8 cellular contexts compared by ENCODE assay signal in genomic region chr14:89720741-89721315, GRCh38.
DNase-seq lines count a peak whose midpoint lies in the region; ATAC-seq and TF ChIP-seq lines count a peak whose summit lies in the region.

No MANE protein-coding gene starts in this region.

- peaks cover 3% of the 10 kb centered on the region for H3K9me3 Mint-ChIP-seq in activated naive CD4-positive, alpha-beta T cell treated with anti-CD3 and anti-CD28 coated beads for 36 hours

- H3K4me3 Mint-ChIP-seq in activated naive CD4-positive, alpha-beta T cell treated with anti-CD3 and anti-CD28 coated beads for 36 hours: peak overlapping the region; percentile 32

- DNase-seq in SIG-M5 treated with dmso at 0.1 percent for 504 hours (lab: John Stamatoyannopoulos, UW; ENCODE audit: unreplicated experiment) (peak; percentile 97), medulla oblongata (ENCODE audit: extremely low spot score) (peak; percentile 86), thoracic aorta (ENCODE audit: low spot score) (no peak), omental fat pad (ENCODE audit: low spot score) (no peak), DMS153 treated with DMSO at 0.1 percent for 48 hours (lab: John Stamatoyannopoulos, UW; ENCODE audit: unreplicated experiment) (no peak)
- peak; percentile 76 for DNase-seq in activated naive CD4-positive, alpha-beta T cell treated with anti-CD3 and anti-CD28 coated beads for 36 hours

- peak; percentile 74 for ATAC-seq in GM18505 (IDR thresholded peaks at IDR 0.05; ENCODE audit: unreplicated experiment)
- peak; percentile 74 for ATAC-seq in HG02885 (IDR thresholded peaks at IDR 0.05; ENCODE audit: poor library complexity, unreplicated experiment)
- no peak for ATAC-seq in thoracic aorta (ENCODE audit: insufficient number of reproducible peaks, low FRiP score, low read depth)
- no peak for ATAC-seq in omental fat pad (ENCODE audit: low FRiP score)

- peaks cover 68% of the 10 kb centered on the region for H3K4me1 Mint-ChIP-seq in activated naive CD4-positive, alpha-beta T cell treated with anti-CD3 and anti-CD28 coated beads for 36 hours (ENCODE audit: low read depth)

- CTCF ChIA-PET in activated naive CD4-positive, alpha-beta T cell treated with anti-CD3 and anti-CD28 coated beads for 36 hours (lab: Charles Lee): interaction anchor here (0.5 to 1.4 kb wide), 9 partner anchors 11 to 528 kb away, joined by 3 to 7 read pairs (median 3); no protein-coding TSS in a partner anchor

- peak overlapping the region; percentile 95 for H3K27ac Mint-ChIP-seq in activated naive CD4-positive, alpha-beta T cell treated with anti-CD3 and anti-CD28 coated beads for 36 hours

- no peak overlapping the region for H3K4me3 ChIP-seq in thoracic aorta

- TF ChIP-seq POLR2A in GM18505 (IDR thresholded peaks at IDR 0.05; ENCODE audit: borderline replicate concordance, extremely low read depth, insufficient read depth, insufficient read length): no peak

- TF ChIP-seq CTCF in thoracic aorta (IDR thresholded peaks at IDR 0.05) (no peak), omental fat pad (IDR thresholded peaks at IDR 0.05) (no peak)

- no peaks in the 10 kb centered on the region for H3K9me3 ChIP-seq in thoracic aorta

- H3K27ac ChIP-seq in thoracic aorta: peak overlapping the region; percentile 15 to 23

- no peaks in the 10 kb centered on the region for H3K27me3 Mint-ChIP-seq in activated naive CD4-positive, alpha-beta T cell treated with anti-CD3 and anti-CD28 coated beads for 36 hours (ENCODE audit: low read depth)

- H3K27me3 ChIP-seq in thoracic aorta (replicated peaks; ENCODE audit: insufficient read depth): no peaks in the 10 kb centered on the region

- no peaks in the 10 kb centered on the region for H3K36me3 Mint-ChIP-seq in activated naive CD4-positive, alpha-beta T cell treated with anti-CD3 and anti-CD28 coated beads for 36 hours (ENCODE audit: low read depth)

- H3K4me1 ChIP-seq in thoracic aorta (ENCODE audit: control insufficient read depth in 1 of 2, low read depth in 2 of 2): peaks cover 9 to 13% of the 10 kb centered on the region in 2 donors

- H3K36me3 ChIP-seq in thoracic aorta: no peaks in the 10 kb centered on the region

- intact Hi-C loops in activated naive CD4-positive, alpha-beta T cell treated with anti-CD3 and anti-CD28 coated beads for 36 hours (cut with micrococcal nuclease): loop anchor here (1.0 to 10.0 kb wide), 11 partner anchors 20 to 664 kb away; no protein-coding TSS in a partner anchor

Comparison
In these comparisons a context has a peak if more than half of its experiments do, and no peak if none do; other contexts are left out.
1. ATAC-seq: peak in GM18505 (single experiment) and HG02885 (single experiment); none in thoracic aorta (single experiment) and omental fat pad (single experiment).
2. DNase-seq: peak in SIG-M5 treated with dmso at 0.1 percent for 504 hours (single experiment), activated naive CD4-positive, alpha-beta T cell treated with anti-CD3 and anti-CD28 coated beads for 36 hours (single experiment) and medulla oblongata (single experiment); none in thoracic aorta (single experiment), omental fat pad (single experiment) and DMS153 treated with DMSO at 0.1 percent for 48 hours (single experiment).